ENCODE assay signal across 10 cellular contexts in genomic region chr14:102234331-102235264, GRCh38.
DNase-seq lines count a peak whose midpoint lies in the region; ATAC-seq, FAIRE-seq and TF ChIP-seq lines count a peak whose summit lies in the region.
"Had no signal": no experiment of that assay in that cellular context is flagged by ENCODE, and none has a peak within 500 bp of the region (broad histone marks: within the 10 kb centered on the region; RNA-seq: fewer than 3 reads in every experiment).

No MANE protein-coding gene starts in this region.

- H3K9ac ChIP-seq in liver (ENCODE audit: low read depth in 1 of 2, low read length in 2 of 2): peak overlapping the region in 1 of 2 donors; percentile 2

- no peaks in the 10 kb centered on the region for H3K4me1 Mint-ChIP-seq in activated naive CD8-positive, alpha-beta T cell treated with anti-CD3 and anti-CD28 coated beads, Interleukin-2, amount 50 U/mL, for 24 hours

- no peak for TF ChIP-seq POLR2A in A549 (IDR thresholded peaks at IDR 0.05; ENCODE audit: low read length)

- no peaks in the 10 kb centered on the region for H3K36me3 Mint-ChIP-seq in activated naive CD8-positive, alpha-beta T cell treated with anti-CD3 and anti-CD28 coated beads, Interleukin-2, amount 50 U/mL, for 24 hours (ENCODE audit: low read depth)

- ATAC-seq in A549 (peak in 1 of 2 experiments; percentile 11; a peak in 2 of 6 replicates), HG03469 (IDR thresholded peaks at IDR 0.05; ENCODE audit: unreplicated experiment) (no peak), foreskin keratinocyte (no peak)
- ATAC-seq in activated naive CD8-positive, alpha-beta T cell treated with anti-CD3 and anti-CD28 coated beads, Interleukin-2, amount 50 U/mL, for 24 hours: no peak

- POLR2A ChIA-PET in A549 (lab: Yijun Ruan, JAX): no interaction called here

- H3K4me1 ChIP-seq in A549 (peaks cover 10% of the 10 kb centered on the region), liver (ENCODE audit: control insufficient read depth in 4 of 4, insufficient read depth in 4 of 4, low read length in 3 of 4) (no peaks in the 10 kb centered on the region), foreskin keratinocyte (no peaks in the 10 kb centered on the region)
- H3K4me1 ChIP-seq: HAP-1 had no signal

- H3K9me3 Mint-ChIP-seq in activated naive CD8-positive, alpha-beta T cell treated with anti-CD3 and anti-CD28 coated beads, Interleukin-2, amount 50 U/mL, for 24 hours: no peaks in the 10 kb centered on the region

- in situ Hi-C loops in brain microvascular endothelial cell (cut with HindIII; ENCODE audit: low pct_ligation_motif_present, low sequenced_read_pairs): loop anchor here (10.0 kb wide), 1 partner anchor 80 kb away; the partner anchor contains the start of gene ZNF839
- in situ Hi-C loops in ACHN (cut with HindIII; ENCODE audit: low pct_ligation_motif_present, low pct_unique_long_range_greater_than_20kb, low sequenced_read_pairs): no loop called here

- no peaks in the 10 kb centered on the region for H3K27me3 ChIP-seq in brain microvascular endothelial cell (replicated peaks)
- no peaks in the 10 kb centered on the region for H3K27me3 ChIP-seq in liver (ENCODE audit: control insufficient read depth in 4 of 4, insufficient read depth in 4 of 4, low read length in 3 of 4)
- H3K27me3 ChIP-seq in foreskin keratinocyte: no peaks in the 10 kb centered on the region

- H3K4me3 Mint-ChIP-seq in activated naive CD8-positive, alpha-beta T cell treated with anti-CD3 and anti-CD28 coated beads, Interleukin-2, amount 50 U/mL, for 24 hours: no peak overlapping the region

- 77% methylated on average over 34 of the region's 34 CpGs for WGBS in A549 (ENCODE audit: missing lambda C conversion rate)
- 73% methylated on average over 34 of the region's 34 CpGs for WGBS in liver

- CTCF ChIA-PET in A549 (lab: Yijun Ruan, JAX): interaction anchor here (0.9 to 6.9 kb wide), 5 partner anchors 10 to 82 kb away, joined by 3 to 52 read pairs (median 4); no protein-coding TSS in a partner anchor

- H3K27ac ChIP-seq in A549 (peak overlapping the region; percentile 61 to 76), brain microvascular endothelial cell (no peak overlapping the region), liver (ENCODE audit: low read depth in 1 of 2, low read length in 2 of 2) (peak overlapping the region; percentile 25 to 43), foreskin keratinocyte (no peak overlapping the region)

- H3K4me2 ChIP-seq in A549: peak overlapping the region; percentile 49

- FAIRE-seq in A549 (lab: Jason Lieb, UNC): no peak
- FAIRE-seq: colon had no signal

- H3K4me3 ChIP-seq in A549 (no peak overlapping the region), brain microvascular endothelial cell (ENCODE audit: low read depth, low read length) (peak overlapping the region; percentile 9), liver (ENCODE audit: low read depth in 1 of 3, low read length in 3 of 3) (peak overlapping the region in 1 of 3 donors; percentile 20)
- H3K4me3 ChIP-seq: HAP-1 had no signal

- H3K36me3 ChIP-seq in brain microvascular endothelial cell (replicated peaks): peaks cover 10% of the 10 kb centered on the region
- H3K36me3 ChIP-seq in liver (ENCODE audit: control insufficient read depth in 4 of 4, insufficient read depth in 3 of 4, low read depth in 1 of 4, low read length in 3 of 4): no peaks in the 10 kb centered on the region
- H3K36me3 ChIP-seq: HAP-1 had no signal

- H3K27ac Mint-ChIP-seq in activated naive CD8-positive, alpha-beta T cell treated with anti-CD3 and anti-CD28 coated beads, Interleukin-2, amount 50 U/mL, for 24 hours: no peak overlapping the region

- H3K9me3 ChIP-seq in A549: no peaks in the 10 kb centered on the region
- no peaks in the 10 kb centered on the region for H3K9me3 ChIP-seq in liver (ENCODE audit: control insufficient read depth in 4 of 4, low read length in 3 of 4)
- H3K9me3 ChIP-seq: HAP-1 had no signal

- no peaks in the 10 kb centered on the region for H3K27me3 Mint-ChIP-seq in activated naive CD8-positive, alpha-beta T cell treated with anti-CD3 and anti-CD28 coated beads, Interleukin-2, amount 50 U/mL, for 24 hours

- TF ChIP-seq EP300 in A549 (IDR thresholded peaks at IDR 0.05): no peak

- TF ChIP-seq RAD21 in A549 (conservative IDR thresholded peaks at IDR 0.05 in 1 of 2, IDR thresholded peaks at IDR 0.05 in 1 of 2): no peak
- TF ChIP-seq RAD21 in liver (IDR thresholded peaks at IDR 0.05): no peak

- TF ChIP-seq CTCF in A549 (IDR thresholded peaks at IDR 0.05) (no peak), brain microvascular endothelial cell (IDR thresholded peaks at IDR 0.05; ENCODE audit: low read depth, low read length, missing control alignments) (no peak), liver (IDR thresholded peaks at IDR 0.05; ENCODE audit: low read depth, low read length, missing input control) (no peak), foreskin keratinocyte (conservative IDR thresholded peaks at IDR 0.05) (no peak)

- DNase-seq in A549 (ENCODE audit: low read depth in 1 of 2, low spot score in 1 of 2) (no peak), NCI-H1694 treated with DMSO at 0.1 percent for 48 hours (lab: John Stamatoyannopoulos, UW) (peak; percentile 71), brain microvascular endothelial cell (no peak), foreskin keratinocyte (no peak), ACHN (no peak)
- DNase-seq in activated naive CD8-positive, alpha-beta T cell treated with anti-CD3 and anti-CD28 coated beads, Interleukin-2, amount 50 U/mL, for 24 hours: no peak

TF ChIP-seq in A549, 52 proteins besides CTCF, POLR2A, EP300 and RAD21:
- TF ChIP-seq CBX2 (IDR thresholded peaks at IDR 0.05; ENCODE audit: borderline replicate concordance, low read depth): no peak
- TF ChIP-seq NR3C1 (IDR thresholded peaks at IDR 0.05): no peak
- TF ChIP-seq CHD2 (IDR thresholded peaks at IDR 0.05; ENCODE audit: low read length, partially characterized antibody): no peak
- no peak for TF ChIP-seq HOXA7 (CRISPR knock-in tag; IDR thresholded peaks at IDR 0.05)
- TF ChIP-seq RCOR1 (IDR thresholded peaks at IDR 0.05; ENCODE audit: low read depth, low read length): no peak
- TF ChIP-seq RNF2 (IDR thresholded peaks at IDR 0.05; ENCODE audit: borderline replicate concordance, low read depth): no peak
- TF ChIP-seq RARB (CRISPR knock-in tag; IDR thresholded peaks at IDR 0.05): no peak
- TF ChIP-seq JUN (IDR thresholded peaks at IDR 0.05): no peak
- no peak for TF ChIP-seq EHMT2 (IDR thresholded peaks at IDR 0.05; ENCODE audit: low read depth)
- no peak for TF ChIP-seq USF2 (IDR thresholded peaks at IDR 0.05)
- TF ChIP-seq HES2 (IDR thresholded peaks at IDR 0.05): no peak
- no peak for TF ChIP-seq FOSB (CRISPR knock-in tag; IDR thresholded peaks at IDR 0.05)
- no peak for TF ChIP-seq SREBF2 (IDR thresholded peaks at IDR 0.05)
- no peak for TF ChIP-seq MYC (IDR thresholded peaks at IDR 0.05; ENCODE audit: borderline replicate concordance, low read length)
- no peak for TF ChIP-seq ESRRA (IDR thresholded peaks at IDR 0.05; ENCODE audit: borderline replicate concordance, low read length)

TF ChIP-seq in liver, 16 proteins besides CTCF, POLR2A, EP300 and RAD21:
- TF ChIP-seq TAF1 (conservative IDR thresholded peaks at IDR 0.05) (no peak), MAX (IDR thresholded peaks at IDR 0.05) (no peak)
- TF ChIP-seq, protein P1, sequence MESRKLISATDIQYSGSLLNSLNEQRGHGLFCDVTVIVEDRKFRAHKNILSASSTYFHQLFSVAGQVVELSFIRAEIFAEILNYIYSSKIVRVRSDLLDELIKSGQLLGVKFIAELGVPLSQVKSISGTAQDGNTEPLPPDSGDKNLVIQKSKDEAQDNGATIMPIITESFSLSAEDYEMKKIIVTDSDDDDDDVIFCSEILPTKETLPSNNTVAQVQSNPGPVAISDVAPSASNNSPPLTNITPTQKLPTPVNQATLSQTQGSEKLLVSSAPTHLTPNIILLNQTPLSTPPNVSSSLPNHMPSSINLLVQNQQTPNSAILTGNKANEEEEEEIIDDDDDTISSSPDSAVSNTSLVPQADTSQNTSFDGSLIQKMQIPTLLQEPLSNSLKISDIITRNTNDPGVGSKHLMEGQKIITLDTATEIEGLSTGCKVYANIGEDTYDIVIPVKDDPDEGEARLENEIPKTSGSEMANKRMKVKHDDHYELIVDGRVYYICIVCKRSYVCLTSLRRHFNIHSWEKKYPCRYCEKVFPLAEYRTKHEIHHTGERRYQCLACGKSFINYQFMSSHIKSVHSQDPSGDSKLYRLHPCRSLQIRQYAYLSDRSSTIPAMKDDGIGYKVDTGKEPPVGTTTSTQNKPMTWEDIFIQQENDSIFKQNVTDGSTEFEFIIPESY (IDR thresholded peaks at IDR 0.05): no peak
TF ChIP-seq in liver: peak in this region for 0.

Comparison
In these comparisons a context has a peak if more than half of its experiments do, and no peak if none do; other contexts are left out.
1. H3K27ac ChIP-seq: peak in A549 (2 of 2) and liver (2 of 2); none in brain microvascular endothelial cell (single experiment) and foreskin keratinocyte (single experiment).